Comparison of ENCODE assay signal across 8 cellular contexts in genomic region chr12:82687020-82687951, GRCh38. TPM values are rescaled to one million over a fixed set of nuclear protein-coding genes. Genes with fewer than 3 reads are reported as not detected.
DNase-seq lines count a peak whose midpoint lies in the region; ATAC-seq and TF ChIP-seq lines count a peak whose summit lies in the region.

No MANE protein-coding gene starts in this region.

- no peaks in the 10 kb centered on the region for H3K9me3 Mint-ChIP-seq in stimulated activated effector memory CD8-positive, alpha-beta T cell treated with anti-CD3 and anti-CD28 coated beads, Interleukin-12 subunit alpha, Interleukin-12 subunit beta, amount 100 ng/mL, for 72 hours

- H3K4me1 Mint-ChIP-seq in stimulated activated effector memory CD8-positive, alpha-beta T cell treated with anti-CD3 and anti-CD28 coated beads, Interleukin-12 subunit alpha, Interleukin-12 subunit beta, amount 100 ng/mL, for 72 hours: peaks cover 28% of the 10 kb centered on the region

- peak; percentile 6 for DNase-seq in AG08395 (ENCODE audit: low spot score)
- DNase-seq in NCI-H774 (lab: John Stamatoyannopoulos, UW): peak; percentile 56
- peak; percentile 73 for DNase-seq in activated CD8-positive, alpha-beta memory T cell treated with anti-CD3 and anti-CD28 coated beads, Interleukin-2, amount 50 U/mL, for 48 hours
- DNase-seq in epithelial cell of prostate (ENCODE audit: low read depth, low spot score): no peak
- DNase-seq in myocyte (ENCODE audit: low read depth): peak; percentile 4
- DNase-seq in stimulated activated effector memory CD8-positive, alpha-beta T cell treated with anti-CD3 and anti-CD28 coated beads, Interleukin-12 subunit alpha, Interleukin-12 subunit beta, amount 100 ng/mL, for 72 hours (ENCODE audit: low spot score in 2 of 2): peak; percentile 52 to 75

- H3K4me3 Mint-ChIP-seq in stimulated activated effector memory CD8-positive, alpha-beta T cell treated with anti-CD3 and anti-CD28 coated beads, Interleukin-12 subunit alpha, Interleukin-12 subunit beta, amount 100 ng/mL, for 72 hours: peak overlapping the region; percentile 87

- TF ChIP-seq POLR2A in GM19099 (IDR thresholded peaks at IDR 0.05; ENCODE audit: extremely low read depth, insufficient read length, low read depth): peak; percentile 42

- ATAC-seq in HG03280 (IDR thresholded peaks at IDR 0.05; ENCODE audit: unreplicated experiment): peak; percentile 39
- ATAC-seq in stimulated activated effector memory CD8-positive, alpha-beta T cell treated with anti-CD3 and anti-CD28 coated beads, Interleukin-12 subunit alpha, Interleukin-12 subunit beta, amount 100 ng/mL, for 72 hours: peak; percentile 70

- H3K27ac ChIP-seq in epithelial cell of prostate: peak overlapping the region; percentile 91

- H3K27ac Mint-ChIP-seq in stimulated activated effector memory CD8-positive, alpha-beta T cell treated with anti-CD3 and anti-CD28 coated beads, Interleukin-12 subunit alpha, Interleukin-12 subunit beta, amount 100 ng/mL, for 72 hours: peak overlapping the region; percentile 68

- no peaks in the 10 kb centered on the region for H3K36me3 Mint-ChIP-seq in stimulated activated effector memory CD8-positive, alpha-beta T cell treated with anti-CD3 and anti-CD28 coated beads, Interleukin-12 subunit alpha, Interleukin-12 subunit beta, amount 100 ng/mL, for 72 hours

RNA-seq across cellular contexts. Expression of gene TMTC2, which starts 0.6 kb away (rescaled TPM):
- total RNA-seq in myocyte: 0.62 and 0.78 TPM in 2 replicates
- polyA plus RNA-seq in myocyte (2012): 0.26 TPM
